In genomic region chr18:50313031-50313607, GRCh38 we compare ENCODE assay signal across 1 cellular context.
TF ChIP-seq lines count a peak whose summit lies in the region.

No MANE protein-coding gene starts in this region.

TF ChIP-seq in K562, 482 proteins besides CTCF, POLR2A, EP300 and RAD21 (continued from another document):
- TF ChIP-seq DLX4 (CRISPR knock-in tag; IDR thresholded peaks at IDR 0.05), result no peak
- TF ChIP-seq HDAC6 (IDR thresholded peaks at IDR 0.05; ENCODE audit: low read depth, low read length), result no peak
- TF ChIP-seq GTF2F1 (IDR thresholded peaks at IDR 0.05; ENCODE audit: low read depth, low read length), result no peak
- no peak for TF ChIP-seq RBM17 (IDR thresholded peaks at IDR 0.05; ENCODE audit: borderline replicate concordance, low read depth, low read length)
- no peak for TF ChIP-seq ERF (CRISPR knock-in tag; IDR thresholded peaks at IDR 0.05)
- no peak for TF ChIP-seq POLR3A (IDR thresholded peaks at IDR 0.05; ENCODE audit: borderline replicate concordance, extremely low read depth, insufficient read depth, insufficient read length)
- no peak for TF ChIP-seq ARID2 (IDR thresholded peaks at IDR 0.05)
- TF ChIP-seq NFYB (IDR thresholded peaks at IDR 0.05; ENCODE audit: extremely low read depth, insufficient read length), result no peak
- TF ChIP-seq CEBPB (tag; IDR thresholded peaks at IDR 0.05), result no peak
- TF ChIP-seq ATF3 (IDR thresholded peaks at IDR 0.05), result peak; percentile 51
- TF ChIP-seq ATF3 (CRISPR knock-in tag; conservative IDR thresholded peaks at IDR 0.05), result no peak
- TF ChIP-seq ZBTB11 (CRISPR knock-in tag; IDR thresholded peaks at IDR 0.05), result no peak
- no peak for TF ChIP-seq TCF15 (CRISPR knock-in tag; IDR thresholded peaks at IDR 0.05)
- no peak for TF ChIP-seq CHD1 (IDR thresholded peaks at IDR 0.05; ENCODE audit: low read length)
- no peak for TF ChIP-seq ZNF3 (CRISPR knock-in tag; IDR thresholded peaks at IDR 0.05)
- no peak for TF ChIP-seq ARID3B (CRISPR knock-in tag; IDR thresholded peaks at IDR 0.05; ENCODE audit: borderline replicate concordance)
- peak; percentile 44 for TF ChIP-seq ATF7 (IDR thresholded peaks at IDR 0.05)
- TF ChIP-seq ZNF12 (CRISPR knock-in tag; IDR thresholded peaks at IDR 0.05), result no peak
